ENCODE assay signal across 23 cellular contexts in genomic region chr2:220166616-220167015, GRCh38.
A peak's percentile ranks its signal among the peaks of the same experiment; 100 is the strongest.
DNase-seq lines count a peak whose midpoint lies in the region; ATAC-seq and TF ChIP-seq lines count a peak whose summit lies in the region.
"Had no signal": no experiment of that assay in that cellular context is flagged by ENCODE, and none has a peak within 500 bp of the region (broad histone marks: within the 10 kb centered on the region; RNA-seq: fewer than 3 reads in every experiment).

No MANE protein-coding gene starts in this region.

- H3K4me1 ChIP-seq in BE2C (no peaks in the 10 kb centered on the region), sigmoid colon (no peaks in the 10 kb centered on the region)
- H3K4me1 ChIP-seq: BLaER1 had no signal

- no peaks in the 10 kb centered on the region for H3K36me3 Mint-ChIP-seq in Calu3 (ENCODE audit: insufficient read depth, unreplicated experiment)
- H3K36me3 Mint-ChIP-seq: CD4-positive, CD25-positive, alpha-beta regulatory T cell had no signal

- H3K9me3 ChIP-seq in BE2C, result no peaks in the 10 kb centered on the region
- H3K9me3 ChIP-seq in sigmoid colon, result no peaks in the 10 kb centered on the region
- H3K9me3 ChIP-seq: BLaER1, SK-N-SH had no signal

- no TSS peak for BruUV-seq in Calu3 (replicated peaks; lab: Mats Ljungman, UMichigan)

- H3K27me3 ChIP-seq in BE2C (no peaks in the 10 kb centered on the region), sigmoid colon (no peaks in the 10 kb centered on the region)
- H3K27me3 ChIP-seq: BLaER1 had no signal

- H3K4me3 Mint-ChIP-seq in Calu3 (ENCODE audit: low read depth, unreplicated experiment), result no peak overlapping the region
- H3K4me3 Mint-ChIP-seq: CD4-positive, CD25-positive, alpha-beta regulatory T cell had no signal

- peaks cover 8% of the 10 kb centered on the region for H3K4me1 Mint-ChIP-seq in Calu3 (ENCODE audit: low read depth, unreplicated experiment)
- H3K4me1 Mint-ChIP-seq: CD4-positive, CD25-positive, alpha-beta regulatory T cell had no signal

- WGBS in sigmoid colon, 2 donors, result 74 to 86% methylated on average over 3 of the region's 3 CpGs

- no peaks in the 10 kb centered on the region for H3K27me3 Mint-ChIP-seq in Calu3 (ENCODE audit: unreplicated experiment)
- H3K27me3 Mint-ChIP-seq: CD4-positive, CD25-positive, alpha-beta regulatory T cell had no signal

- TF ChIP-seq POLR2A in sigmoid colon (IDR thresholded peaks at IDR 0.05), result no peak

- DNase-seq in Calu3 (no peak), T1000 (lab: John Stamatoyannopoulos, UW) (peak; percentile 19), fibroblast of mammary gland (ENCODE audit: low read depth) (peak; percentile 92), sciatic nerve (ENCODE audit: low spot score) (no peak), middle frontal gyrus (ENCODE audit: extremely low spot score, low spot score) (no peak), BE2C (no peak), sigmoid colon (no peak)
- DNase-seq in stimulated activated CD4-positive, alpha-beta T cell treated with anti-CD3 and anti-CD28 coated beads, Interleukin-4, amount 100 ng/mL, for 4 hours, result no peak
- DNase-seq: CD4-positive, CD25-positive, alpha-beta regulatory T cell; DMS53; IMR-90; KG1; MM.1S; NCI-H1417; NCI-H1694; NCI-H2081; NCI-H446 treated with DMSO at 0.1 percent for 48 hours; NCI-H526; NCI-H82; NK-92 treated with Interleukin-12 subunit alpha and Interleukin-12 subunit beta, amount 100 ng/mL, for 24 hours; PC-3; SK-N-SH had no signal

- TF ChIP-seq CTCF in Calu3 (IDR thresholded peaks at IDR 0.05; ENCODE audit: unreplicated experiment), result no peak
- TF ChIP-seq CTCF in fibroblast of mammary gland (conservative IDR thresholded peaks at IDR 0.05; ENCODE audit: control insufficient read depth, insufficient read depth, low read depth, low read length), result no peak
- no peak for TF ChIP-seq CTCF in BE2C (IDR thresholded peaks at IDR 0.05; ENCODE audit: low read depth, low read length)
- no peak for TF ChIP-seq CTCF in sigmoid colon (IDR thresholded peaks at IDR 0.05)

- H3K27ac Mint-ChIP-seq in Calu3 (ENCODE audit: unreplicated experiment), result peak overlapping the region; percentile 6
- H3K27ac Mint-ChIP-seq: CD4-positive, CD25-positive, alpha-beta regulatory T cell had no signal

- intact Hi-C loops in Calu3 (cut with micrococcal nuclease; ENCODE audit: unreplicated experiment), result loop anchor here (5.0 kb wide), 2 partner anchors 496 to 521 kb away; no protein-coding TSS in a partner anchor
- intact Hi-C loops in sciatic nerve (cut with DNase I), result no loop called here
- intact Hi-C loops in sigmoid colon (cut with DNase I), result no loop called here

- CTCF ChIA-PET in Calu3 (lab: Charles Lee), result no interaction called here

- H3K4me3 ChIP-seq in fibroblast of mammary gland (ENCODE audit: control insufficient read depth, low read depth, low read length) (no peak overlapping the region), BE2C (ENCODE audit: low read depth, low read length) (no peak overlapping the region), sigmoid colon (no peak overlapping the region)
- H3K4me3 ChIP-seq: BLaER1 had no signal

- TF ChIP-seq EP300 in sigmoid colon (IDR thresholded peaks at IDR 0.05), result no peak

- ATAC-seq in sciatic nerve, result peak; percentile 63
- ATAC-seq: PC-3 had no signal

- H3K9me3 Mint-ChIP-seq in Calu3 (ENCODE audit: low read depth, unreplicated experiment), result no peaks in the 10 kb centered on the region

- no peak overlapping the region for H3K27ac ChIP-seq in sigmoid colon
- H3K27ac ChIP-seq: BLaER1 had no signal

- no peaks in the 10 kb centered on the region for H3K36me3 ChIP-seq in BE2C
- H3K36me3 ChIP-seq in sigmoid colon, result no peaks in the 10 kb centered on the region
- H3K36me3 ChIP-seq: BLaER1 had no signal

Comparison
In these comparisons a context has a peak if more than half of its experiments do, and no peak if none do; other contexts are left out.
1. DNase-seq: peak in T1000 (single experiment) and fibroblast of mammary gland (single experiment); none in Calu3 (single experiment), sciatic nerve (single experiment), middle frontal gyrus (single experiment), BE2C (single experiment), sigmoid colon (single experiment) and stimulated activated CD4-positive, alpha-beta T cell treated with anti-CD3 and anti-CD28 coated beads, Interleukin-4, amount 100 ng/mL, for 4 hours (0 of 2).